ENCODE assay signal across 4 cellular contexts in genomic region chr7:22850394-22850793, GRCh38. TPM values are rescaled to one million over a fixed set of nuclear protein-coding genes. Genes with fewer than 3 reads are reported as not detected.
DNase-seq lines count a peak whose midpoint lies in the region; ATAC-seq and TF ChIP-seq lines count a peak whose summit lies in the region.
"Not testable (repeated sequence)": the region's sequence is repeated elsewhere in the genome, so short reads cannot be mapped to it uniquely, and the experiment has no call there.

No MANE protein-coding gene starts in this region.

- H3K36me3 Mint-ChIP-seq in WTC11; endodermal cell (ENCODE audit: low read depth): not testable (repeated sequence)

- not testable (repeated sequence) for H3K36me3 ChIP-seq in endodermal cell (ENCODE audit: control insufficient read depth, insufficient read depth, low read length); gastrocnemius medialis

- CTCF ChIA-PET in WTC11 (lab: Charles Lee), result interaction anchor here (0.9 kb wide), 1 partner anchor 10 kb away, joined by 3 read pairs; no protein-coding TSS in a partner anchor

- POLR2A ChIA-PET in WTC11 (lab: Charles Lee), result not testable (repeated sequence)

- intact Hi-C loops in gastrocnemius medialis (cut with DNase I; ENCODE audit: low total_unique reads), result loop anchor here (10.0 kb wide), 1 partner anchor 204 kb away; no protein-coding TSS in a partner anchor

- H3K9me3 Mint-ChIP-seq in WTC11, endodermal cell: not testable (repeated sequence)

- not testable (repeated sequence) for H3K9ac ChIP-seq in endodermal cell (ENCODE audit: extremely low read depth, low read length, poor library complexity, severe bottlenecking)

- H3K27me3 Mint-ChIP-seq in WTC11 (ENCODE audit: low read depth); endodermal cell (ENCODE audit: insufficient read depth): not testable (repeated sequence)

- not testable (repeated sequence) for H3K4me3 ChIP-seq in endodermal cell (ENCODE audit: low read length); gastrocnemius medialis

- TF ChIP-seq CTCF in WTC11 (IDR thresholded peaks at IDR 0.05); endodermal cell (conservative IDR thresholded peaks at IDR 0.05); gastrocnemius medialis (IDR thresholded peaks at IDR 0.05 in 4 of 5, conservative IDR thresholded peaks at IDR 0.05 in 1 of 5): not testable (repeated sequence)

- ATAC-seq in WTC11, gastrocnemius medialis: not testable (repeated sequence)

- 95% methylated on average over 1 of the region's 1 CpG; no CpG with 5 or more reads in 1 of the 2 experiments for WGBS in endodermal cell (ENCODE audit: insufficient coverage in 1 of 2, insufficient read length in 1 of 2), 2 experiments

- H3K9me3 ChIP-seq in endodermal cell (ENCODE audit: control insufficient read depth, low read length); gastrocnemius medialis: not testable (repeated sequence)

- peaks cover 32% of the 10 kb centered on the region for H3K4me1 Mint-ChIP-seq in WTC11
- peaks cover 16% of the 10 kb centered on the region for H3K4me1 Mint-ChIP-seq in endodermal cell

- not testable (repeated sequence) for H3K27me3 ChIP-seq in endodermal cell (ENCODE audit: control insufficient read depth, insufficient read depth, low read length, poor library complexity, severe bottlenecking); gastrocnemius medialis

- H3K4me3 Mint-ChIP-seq in WTC11, endodermal cell: not testable (repeated sequence)

- H3K27ac Mint-ChIP-seq in WTC11, endodermal cell: not testable (repeated sequence)

- H3K4me1 ChIP-seq in endodermal cell (ENCODE audit: control insufficient read depth, insufficient read depth, low read length), result not testable (repeated sequence)
- peaks cover 18 to 32% of the 10 kb centered on the region in 2 donors for H3K4me1 ChIP-seq in gastrocnemius medialis

- TF ChIP-seq POLR2A in gastrocnemius medialis (IDR thresholded peaks at IDR 0.05), result not testable (repeated sequence)

- in situ Hi-C loops in gastrocnemius medialis (cut with MboI; ENCODE audit: low sequenced_read_pairs in 4 of 4), result not testable (repeated sequence)

- not testable (repeated sequence) for DNase-seq in WTC11 (ENCODE audit: low spot score); gastrocnemius medialis
- DNase-seq in endodermal cell (peak; percentile 6), islet precursor cell (peak; percentile 2)

- not testable (repeated sequence) for H3K27ac ChIP-seq in endodermal cell (ENCODE audit: low read depth, low read length)
- H3K27ac ChIP-seq in gastrocnemius medialis, result peak overlapping the region; percentile 87 to 99 (median 94)

TF ChIP-seq in WTC11, 78 proteins besides CTCF, POLR2A, EP300 and RAD21:
- TF ChIP-seq ZNF121 (CRISPR knock-in tag; IDR thresholded peaks at IDR 0.05), result peak; percentile 89
TF ChIP-seq in WTC11: peak in this region for 1; not testable (repeated sequence) for 77.

RNA-seq across cellular contexts. Expression of gene TOMM7, which starts 27.7 kb away (rescaled TPM):
- total RNA-seq in WTC11 (2021) (500 to 506 TPM (median 502 TPM) in 3 replicates), endodermal cell (100 to 1,000 TPM; 335 to 356 TPM), gastrocnemius medialis (100 to 1,000 TPM; 124 to 235 (median 218) TPM)
- 358 TPM for polyA plus RNA-seq in endodermal cell (2013, experiment 1 of 2)
- polyA plus RNA-seq in endodermal cell (2013, experiment 2 of 2), result 283 TPM
